ENCODE assay signal across 9 cellular contexts in genomic region chr3:185930393-185931107, GRCh38. TPM values are rescaled to one million over a fixed set of nuclear protein-coding genes. Genes with fewer than 3 reads are reported as not detected.
DNase-seq lines count a peak whose midpoint lies in the region; ATAC-seq, FAIRE-seq and TF ChIP-seq lines count a peak whose summit lies in the region.
"Had no signal": no experiment of that assay in that cellular context is flagged by ENCODE, and none has a peak within 500 bp of the region (broad histone marks: within the 10 kb centered on the region; RNA-seq: fewer than 3 reads in every experiment).

No MANE protein-coding gene starts in this region.

- H3K9ac ChIP-seq in iPS-15b (ENCODE audit: low read depth, low read length) (no peak overlapping the region), subcutaneous abdominal adipose tissue (ENCODE audit: low read length in 5 of 5) (no peak overlapping the region)

- no peak for TF ChIP-seq POLR2A in heart left ventricle (IDR thresholded peaks at IDR 0.05)

- H3K27me3 Mint-ChIP-seq in activated T-helper 1 cell treated with anti-CD3 and anti-CD28 coated beads, Interleukin-12 subunit alpha, Interleukin-12 subunit beta, Interleukin-2, Interleukin-4 antibody, amounts not matched to agents 30 ng/mL and 10 ng/mL and 1 ng/mL, durations not matched to agents 14 hours and 24 hours and 36 hours (ENCODE audit: insufficient read depth) = no peaks in the 10 kb centered on the region

- H3K27ac Mint-ChIP-seq in activated T-helper 1 cell treated with anti-CD3 and anti-CD28 coated beads, Interleukin-12 subunit alpha, Interleukin-12 subunit beta, Interleukin-2, Interleukin-4 antibody, amounts not matched to agents 30 ng/mL and 10 ng/mL and 1 ng/mL, durations not matched to agents 14 hours and 24 hours and 36 hours = peak overlapping the region; percentile 65

- peak overlapping the region; percentile 68 for H3K4me3 Mint-ChIP-seq in activated T-helper 1 cell treated with anti-CD3 and anti-CD28 coated beads, Interleukin-12 subunit alpha, Interleukin-12 subunit beta, Interleukin-2, Interleukin-4 antibody, amounts not matched to agents 30 ng/mL and 10 ng/mL and 1 ng/mL, durations not matched to agents 14 hours and 24 hours and 36 hours

- intact Hi-C loops in heart left ventricle (cut with DNase I) (loop anchor here in 2 of 10 donors (10.0 kb wide), 2 partner anchors 196 to 854 kb away; partner anchors contain the start of gene EIF4A2 (in 1 of the 2)), Right ventricle myocardium inferior (cut with DNase I) (loop anchor here (10.0 kb wide), 1 partner anchor 196 kb away; no protein-coding TSS in a partner anchor), pancreas (cut with DNase I) (no loop called here)
- intact Hi-C loops in activated T-helper 1 cell treated with anti-CD3 and anti-CD28 coated beads, Interleukin-12 subunit alpha, Interleukin-12 subunit beta, Interleukin-2, Interleukin-4 antibody, amounts not matched to agents 30 ng/mL and 10 ng/mL and 1 ng/mL, durations not matched to agents 14 hours and 24 hours and 36 hours (cut with micrococcal nuclease) = loop anchor here (10.0 kb wide), 2 partner anchors 1116 to 1204 kb away; partner anchors contain the start of genes RPL39L and VPS8

- H3K27me3 ChIP-seq in heart left ventricle (no peaks in the 10 kb centered on the region), iPS-15b (ENCODE audit: control insufficient read depth, insufficient read depth, low read length) (no peaks in the 10 kb centered on the region), subcutaneous abdominal adipose tissue (ENCODE audit: control insufficient read depth in 5 of 5, insufficient read depth in 4 of 5, low read length in 5 of 5) (no peaks in the 10 kb centered on the region), pancreas (no peaks in the 10 kb centered on the region)

- H3K27ac ChIP-seq in heart left ventricle = peak overlapping the region in 2 of 12 donors; percentile 5 to 29
- H3K27ac ChIP-seq in subcutaneous abdominal adipose tissue (ENCODE audit: low read depth, low read length) = peak overlapping the region; percentile 68
- H3K27ac ChIP-seq in pancreas = no peak overlapping the region

- no peak for FAIRE-seq in pancreas (lab: Jason Lieb, UNC)

- ATAC-seq in heart left ventricle (peak in 1 of 4 donors; percentile 15), Right ventricle myocardium inferior (no peak), pancreas (no peak)

- H3K9me3 Mint-ChIP-seq in activated T-helper 1 cell treated with anti-CD3 and anti-CD28 coated beads, Interleukin-12 subunit alpha, Interleukin-12 subunit beta, Interleukin-2, Interleukin-4 antibody, amounts not matched to agents 30 ng/mL and 10 ng/mL and 1 ng/mL, durations not matched to agents 14 hours and 24 hours and 36 hours = no peaks in the 10 kb centered on the region

- H3K36me3 Mint-ChIP-seq in activated T-helper 1 cell treated with anti-CD3 and anti-CD28 coated beads, Interleukin-12 subunit alpha, Interleukin-12 subunit beta, Interleukin-2, Interleukin-4 antibody, amounts not matched to agents 30 ng/mL and 10 ng/mL and 1 ng/mL, durations not matched to agents 14 hours and 24 hours and 36 hours (ENCODE audit: low read depth) = peaks cover 73% of the 10 kb centered on the region

- H3K4me3 ChIP-seq in heart left ventricle = peak overlapping the region in 7 of 12 donors; percentile 1 to 100 (median 68)
- H3K4me3 ChIP-seq in iPS-15b (ENCODE audit: low read depth, low read length) = peak overlapping the region; percentile 20
- H3K4me3 ChIP-seq in subcutaneous abdominal adipose tissue (ENCODE audit: low read depth in 1 of 5, low read length in 5 of 5) = peak overlapping the region in 2 of 5 donors; percentile 8 to 14
- H3K4me3 ChIP-seq in pancreas = peak overlapping the region in 1 of 4 donors; percentile 8

- H3K36me3 ChIP-seq in heart left ventricle (peaks cover 0 to 51% (median 23%) of the 10 kb centered on the region in 9 donors), iPS-15b (ENCODE audit: control insufficient read depth, insufficient read depth, low read length) (peaks cover 5% of the 10 kb centered on the region), subcutaneous abdominal adipose tissue (ENCODE audit: control insufficient read depth in 5 of 5, insufficient read depth in 5 of 5, low read length in 5 of 5) (peaks cover 0 to 21% (median 13%) of the 10 kb centered on the region in 5 donors), pancreas (no peaks in the 10 kb centered on the region)

- peaks cover 99% of the 10 kb centered on the region for H3K4me1 Mint-ChIP-seq in activated T-helper 1 cell treated with anti-CD3 and anti-CD28 coated beads, Interleukin-12 subunit alpha, Interleukin-12 subunit beta, Interleukin-2, Interleukin-4 antibody, amounts not matched to agents 30 ng/mL and 10 ng/mL and 1 ng/mL, durations not matched to agents 14 hours and 24 hours and 36 hours (ENCODE audit: low read depth)

- DNase-seq in heart left ventricle = no peak
- DNase-seq in Right ventricle myocardium inferior (ENCODE audit: missing footprints) = no peak
- no peak for DNase-seq in activated T-helper 1 cell treated with anti-CD3 and anti-CD28 coated beads, Interleukin-12 subunit alpha, Interleukin-12 subunit beta, Interleukin-2, Interleukin-4 antibody, amounts not matched to agents 30 ng/mL and 10 ng/mL and 1 ng/mL, durations not matched to agents 14 hours and 24 hours and 36 hours (ENCODE audit: low spot score)
- no peak for DNase-seq in pancreas
- no peak for DNase-seq in NOMO-1 (lab: John Stamatoyannopoulos, UW; ENCODE audit: unreplicated experiment in 2 of 2)
- DNase-seq in NK-92 (lab: John Stamatoyannopoulos, UW; ENCODE audit: unreplicated experiment) = no peak
- DNase-seq: NCI-H446 had no signal

- H3K9me3 ChIP-seq in heart left ventricle (no peaks in the 10 kb centered on the region), iPS-15b (ENCODE audit: control insufficient read depth, insufficient read depth, low read length) (no peaks in the 10 kb centered on the region), subcutaneous abdominal adipose tissue (ENCODE audit: control insufficient read depth in 5 of 5, low read length in 5 of 5) (no peaks in the 10 kb centered on the region), pancreas (no peaks in the 10 kb centered on the region)

- peaks cover 33 to 100% (median 97%) of the 10 kb centered on the region in 12 donors for H3K4me1 ChIP-seq in heart left ventricle
- peaks cover 34% of the 10 kb centered on the region for H3K4me1 ChIP-seq in iPS-15b (ENCODE audit: control insufficient read depth, insufficient read depth, low read length)
- peaks cover 13 to 100% (median 96%) of the 10 kb centered on the region in 5 donors for H3K4me1 ChIP-seq in subcutaneous abdominal adipose tissue (ENCODE audit: control insufficient read depth in 5 of 5, insufficient read depth in 5 of 5, low read length in 5 of 5)
- peaks cover 45 to 90% (median 68%) of the 10 kb centered on the region in 3 donors for H3K4me1 ChIP-seq in pancreas

- 33 to 43% (median 34%) methylated on average over 3 of the region's 3 CpGs for WGBS in heart left ventricle, 4 donors
- WGBS in pancreas, 2 donors = 35 to 56% methylated on average over 3 of the region's 3 CpGs

- TF ChIP-seq CTCF in heart left ventricle (IDR thresholded peaks at IDR 0.05) (no peak), pancreas (IDR thresholded peaks at IDR 0.05) (no peak)

RNA-seq across cellular contexts. Expression of gene TRA2B, which starts 7.3 kb away (rescaled TPM):
- total RNA-seq in heart left ventricle (10 to 100 TPM; 40.4 to 66.0 (median 46.1) TPM), Right ventricle myocardium inferior (44.2 TPM), pancreas (10 to 100 TPM; 27.4 to 59.1 (median 47.3) TPM)
- polyA plus RNA-seq in heart left ventricle (10 to 100 TPM; 28.5 to 58.1 TPM), pancreas (10 to 100 TPM; 44.1 to 79.2 TPM)
- 279 and 312 TPM in 2 replicates for total RNA-seq in activated T-helper 1 cell treated with anti-CD3 and anti-CD28 coated beads, Interleukin-12 subunit alpha, Interleukin-12 subunit beta, Interleukin-2, Interleukin-4 antibody, amounts not matched to agents 30 ng/mL and 10 ng/mL and 1 ng/mL, durations not matched to agents 14 hours and 24 hours and 36 hours

Comparison
In these comparisons a context has a peak if more than half of its experiments do, and no peak if none do; other contexts are left out.
1. intact Hi-C loops: an anchor here in Right ventricle myocardium inferior (10.0 kb wide) and activated T-helper 1 cell treated with anti-CD3 and anti-CD28 coated beads, Interleukin-12 subunit alpha, Interleukin-12 subunit beta, Interleukin-2, Interleukin-4 antibody, amounts not matched to agents 30 ng/mL and 10 ng/mL and 1 ng/mL, durations not matched to agents 14 hours and 24 hours and 36 hours (10.0 kb wide); none called in pancreas.